10 cellular contexts compared by ENCODE assay signal in the genomic region with DNA sequence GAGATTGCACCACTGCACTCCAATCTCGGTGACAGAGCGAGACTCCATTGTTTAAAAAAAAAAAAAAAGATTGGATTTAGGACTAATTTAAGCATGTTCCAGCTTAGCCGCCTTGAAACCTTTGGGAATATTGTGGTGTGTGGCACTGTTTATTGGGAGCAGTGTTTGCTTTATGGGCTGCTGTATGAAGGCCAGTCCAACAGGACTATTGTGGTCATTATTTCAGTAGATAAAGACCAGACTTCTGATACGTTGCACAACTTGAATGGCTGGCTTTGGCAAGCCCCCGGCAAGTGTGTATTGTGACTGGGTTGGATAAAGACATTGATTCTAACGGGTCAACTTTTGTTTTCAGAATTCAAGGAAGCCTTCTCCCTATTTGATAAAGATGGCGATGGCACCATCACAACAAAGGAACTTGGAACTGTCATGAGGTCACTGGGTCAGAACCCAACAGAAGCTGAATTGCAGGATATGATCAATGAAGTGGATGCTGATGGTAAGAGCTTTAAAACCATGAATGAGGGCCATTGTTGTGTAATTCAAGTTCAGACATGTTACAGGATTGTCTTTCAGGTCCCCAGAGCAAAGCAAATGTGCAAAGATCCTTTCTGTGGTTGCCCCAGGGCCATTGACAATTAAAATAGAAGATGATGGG. TPM values are rescaled to one million over a fixed set of nuclear protein-coding genes. Genes with fewer than 3 reads are reported as not detected.
DNase-seq lines count a peak whose midpoint lies in the region; ATAC-seq and TF ChIP-seq lines count a peak whose summit lies in the region.
"Had no signal": no experiment of that assay in that cellular context is flagged by ENCODE, and none has a peak within 500 bp of the region (broad histone marks: within the 10 kb centered on the region; RNA-seq: fewer than 3 reads in every experiment).

No MANE protein-coding gene starts in this region.

- peaks cover 62% of the 10 kb centered on the region for H3K36me3 ChIP-seq in CD8-positive, alpha-beta T cell (ENCODE audit: insufficient read depth, low read length)
- H3K36me3 ChIP-seq in neutrophil (peaks cover 64% of the 10 kb centered on the region), GM23248 (ENCODE audit: low read depth) (peaks cover 52% of the 10 kb centered on the region)

- peaks cover 68% of the 10 kb centered on the region for H3K4me1 Mint-ChIP-seq in CD8-positive, alpha-beta T cell (ENCODE audit: low read depth)

- H4K20me1 ChIP-seq in GM23248 (ENCODE audit: insufficient read depth): peaks cover 20% of the 10 kb centered on the region

- no peak overlapping the region for H2AFZ ChIP-seq in GM23248

- no peak for TF ChIP-seq CTCF in CD8-positive, alpha-beta T cell (IDR thresholded peaks at IDR 0.05)
- no peak for TF ChIP-seq CTCF in coronary artery (IDR thresholded peaks at IDR 0.05)
- no peak for TF ChIP-seq CTCF in neutrophil (IDR thresholded peaks at IDR 0.05)

- H3K4me3 ChIP-seq in CD8-positive, alpha-beta T cell (ENCODE audit: low read depth, low read length): no peak overlapping the region
- no peak overlapping the region for H3K4me3 ChIP-seq in coronary artery
- no peak overlapping the region for H3K4me3 ChIP-seq in neutrophil (ENCODE audit: low read depth in 1 of 2, low read length in 1 of 2)
- H3K4me3 ChIP-seq in GM23248: no peak overlapping the region

- peaks cover 78% of the 10 kb centered on the region for H3K36me3 Mint-ChIP-seq in CD8-positive, alpha-beta T cell

- WGBS in GM23248 (ENCODE audit: low coverage in 1 of 2, low lambda C conversion rate in 2 of 2, missing lambda C conversion rate in 2 of 2), 2 experiments: 66 to 73% methylated on average over 7 of the region's 7 CpGs

- in situ Hi-C loops in GM23248 (cut with MboI): loop anchor here (5.0 kb wide), 1 partner anchor 296 kb away; no protein-coding TSS in a partner anchor

- no peaks in the 10 kb centered on the region for H3K9me2 ChIP-seq in GM23248 (ENCODE audit: insufficient read depth)

- peaks cover 79% of the 10 kb centered on the region for H3K79me2 ChIP-seq in GM23248 (ENCODE audit: insufficient read depth)

- DNase-seq in CD8-positive, alpha-beta T cell: no peak
- DNase-seq in NCI-H146 treated with DMSO at 0.1 percent for 48 hours (lab: John Stamatoyannopoulos, UW; ENCODE audit: unreplicated experiment) (peak; percentile 25), coronary artery (ENCODE audit: low spot score) (no peak), GM23248 (no peak), NOMO-1 treated with dmso at 0.1 percent for 144 hours (lab: John Stamatoyannopoulos, UW; ENCODE audit: unreplicated experiment) (no peak)
- DNase-seq: DMS 273 treated with DMSO at 0.1 percent for 48 hours, NCI-H1436, nucleus accumbens had no signal

- H3K4me2 ChIP-seq in GM23248 (ENCODE audit: unreplicated experiment): no peak overlapping the region

- H3K27ac Mint-ChIP-seq in CD8-positive, alpha-beta T cell: peak overlapping the region; percentile 66

- CTCF ChIA-PET in CD8-positive, alpha-beta T cell (lab: Charles Lee): interaction anchor here (1.8 to 4.5 kb wide), 5 partner anchors 18 to 357 kb away, joined by 6 to 77 read pairs (median 20); no protein-coding TSS in a partner anchor

- POLR2A ChIA-PET in CD8-positive, alpha-beta T cell (lab: Charles Lee): interaction anchor here (0.9 to 11.6 kb wide), 3 partner anchors 11 to 17 kb away, joined by 3 to 161 read pairs (median 4); no protein-coding TSS in a partner anchor

- H3K9ac ChIP-seq in GM23248: no peak overlapping the region

- H3K27me3 ChIP-seq in CD8-positive, alpha-beta T cell (ENCODE audit: insufficient read depth, low read length): no peaks in the 10 kb centered on the region
- H3K27me3 ChIP-seq in neutrophil (no peaks in the 10 kb centered on the region), GM23248 (replicated peaks; ENCODE audit: insufficient read depth) (no peaks in the 10 kb centered on the region)

- no peaks in the 10 kb centered on the region for H3K27me3 Mint-ChIP-seq in CD8-positive, alpha-beta T cell (ENCODE audit: low read depth)

- no peaks in the 10 kb centered on the region for H3K9me3 Mint-ChIP-seq in CD8-positive, alpha-beta T cell

- H3K9me3 ChIP-seq in CD8-positive, alpha-beta T cell (ENCODE audit: low read length): no peaks in the 10 kb centered on the region
- H3K9me3 ChIP-seq in neutrophil (no peaks in the 10 kb centered on the region), GM23248 (ENCODE audit: low read depth) (no peaks in the 10 kb centered on the region)

- H3K4me1 ChIP-seq in CD8-positive, alpha-beta T cell (ENCODE audit: insufficient read depth, low read length): peaks cover 55% of the 10 kb centered on the region
- H3K4me1 ChIP-seq in neutrophil (ENCODE audit: control insufficient read depth in 1 of 2, insufficient read depth in 1 of 2, low read depth in 1 of 2, low read length in 1 of 2) (peaks cover 51 to 53% of the 10 kb centered on the region in 2 experiments), GM23248 (ENCODE audit: insufficient read depth) (peaks cover 18% of the 10 kb centered on the region)

- H3K4me3 Mint-ChIP-seq in CD8-positive, alpha-beta T cell: peak overlapping the region; percentile 99

- peaks cover 57% of the 10 kb centered on the region for H3F3A ChIP-seq in GM23248 (ENCODE audit: insufficient read depth)

- intact Hi-C loops in CD8-positive, alpha-beta T cell (cut with DNase I, micrococcal nuclease): loop anchor here (5.0 to 10.0 kb wide), 2 partner anchors 774 to 1179 kb away; no protein-coding TSS in a partner anchor

- no peak overlapping the region for H3K27ac ChIP-seq in CD8-positive, alpha-beta T cell (ENCODE audit: low read depth, low read length)
- H3K27ac ChIP-seq in coronary artery (peak overlapping the region; percentile 93 to 94), neutrophil (peak overlapping the region; percentile 91), GM23248 (no peak overlapping the region)

- no peak for ATAC-seq in CD8-positive, alpha-beta T cell
- ATAC-seq in GM21381 (IDR thresholded peaks at IDR 0.05; ENCODE audit: unreplicated experiment): no peak

RNA-seq across cellular contexts. Expression of a gene that starts 4.2 kb away (rescaled TPM):
- total RNA-seq in CD8-positive, alpha-beta T cell: 1,000 to 10,000 TPM in 1 of 2 experiments, 100 to 1,000 TPM in 1; 988 to 1,053 TPM
- total RNA-seq in GM23248 (2014; rRNA removed; shearing (Covaris generic)): 281 and 307 TPM in 2 replicates
- polyA plus RNA-seq in GM23248 (2016; fragmentation: Nextera tagmentation; extraction: Ambion mirVana): 782 and 785 TPM in 2 replicates

Comparison
In these comparisons a context has a peak if more than half of its experiments do, and no peak if none do; other contexts are left out.
1. H3K27ac ChIP-seq: peak in coronary artery (2 of 2) and neutrophil (single experiment); none in CD8-positive, alpha-beta T cell (single experiment) and GM23248 (single experiment).